In the genomic region with DNA sequence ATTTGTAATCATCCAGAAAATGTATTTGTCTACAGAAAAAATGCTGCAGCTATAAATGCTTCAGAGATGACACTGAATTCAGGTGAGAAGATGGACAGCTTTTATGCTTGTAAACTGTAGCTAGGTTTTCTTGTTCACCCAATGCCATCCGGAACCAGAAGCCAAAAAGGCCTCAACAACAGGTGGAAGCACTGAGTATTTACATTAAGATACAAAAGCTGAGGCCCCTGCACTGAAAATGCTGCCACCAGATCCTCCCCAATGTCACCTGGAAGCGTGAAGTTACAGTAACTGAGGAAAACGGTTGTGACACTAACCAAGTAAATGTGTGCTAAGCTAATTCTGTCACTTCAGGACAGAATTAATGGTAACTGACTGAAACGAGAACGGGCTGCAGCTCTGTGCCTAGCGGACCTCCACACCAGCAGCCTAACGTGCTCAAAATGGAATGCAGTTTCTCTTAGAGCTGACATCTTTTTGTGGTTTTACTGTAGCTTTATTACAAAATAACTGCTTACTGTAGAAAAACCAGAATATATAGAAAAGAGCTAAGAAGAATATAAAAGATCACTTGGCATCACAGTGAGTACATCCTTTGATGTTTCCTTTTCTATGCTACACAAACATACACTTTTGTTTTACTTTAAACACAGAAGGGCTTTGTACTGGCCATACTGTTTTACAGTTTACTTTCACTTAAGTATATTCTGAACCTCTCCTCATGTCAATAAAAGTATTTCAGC, we compare ENCODE assay signal across 1 cellular context.
TF ChIP-seq lines count a peak whose summit lies in the region.

No MANE protein-coding gene starts in this region.

TF ChIP-seq in GM23338, 12 proteins besides CTCF, POLR2A, EP300 and RAD21 (continued from another document):
- TF ChIP-seq, protein P1, sequence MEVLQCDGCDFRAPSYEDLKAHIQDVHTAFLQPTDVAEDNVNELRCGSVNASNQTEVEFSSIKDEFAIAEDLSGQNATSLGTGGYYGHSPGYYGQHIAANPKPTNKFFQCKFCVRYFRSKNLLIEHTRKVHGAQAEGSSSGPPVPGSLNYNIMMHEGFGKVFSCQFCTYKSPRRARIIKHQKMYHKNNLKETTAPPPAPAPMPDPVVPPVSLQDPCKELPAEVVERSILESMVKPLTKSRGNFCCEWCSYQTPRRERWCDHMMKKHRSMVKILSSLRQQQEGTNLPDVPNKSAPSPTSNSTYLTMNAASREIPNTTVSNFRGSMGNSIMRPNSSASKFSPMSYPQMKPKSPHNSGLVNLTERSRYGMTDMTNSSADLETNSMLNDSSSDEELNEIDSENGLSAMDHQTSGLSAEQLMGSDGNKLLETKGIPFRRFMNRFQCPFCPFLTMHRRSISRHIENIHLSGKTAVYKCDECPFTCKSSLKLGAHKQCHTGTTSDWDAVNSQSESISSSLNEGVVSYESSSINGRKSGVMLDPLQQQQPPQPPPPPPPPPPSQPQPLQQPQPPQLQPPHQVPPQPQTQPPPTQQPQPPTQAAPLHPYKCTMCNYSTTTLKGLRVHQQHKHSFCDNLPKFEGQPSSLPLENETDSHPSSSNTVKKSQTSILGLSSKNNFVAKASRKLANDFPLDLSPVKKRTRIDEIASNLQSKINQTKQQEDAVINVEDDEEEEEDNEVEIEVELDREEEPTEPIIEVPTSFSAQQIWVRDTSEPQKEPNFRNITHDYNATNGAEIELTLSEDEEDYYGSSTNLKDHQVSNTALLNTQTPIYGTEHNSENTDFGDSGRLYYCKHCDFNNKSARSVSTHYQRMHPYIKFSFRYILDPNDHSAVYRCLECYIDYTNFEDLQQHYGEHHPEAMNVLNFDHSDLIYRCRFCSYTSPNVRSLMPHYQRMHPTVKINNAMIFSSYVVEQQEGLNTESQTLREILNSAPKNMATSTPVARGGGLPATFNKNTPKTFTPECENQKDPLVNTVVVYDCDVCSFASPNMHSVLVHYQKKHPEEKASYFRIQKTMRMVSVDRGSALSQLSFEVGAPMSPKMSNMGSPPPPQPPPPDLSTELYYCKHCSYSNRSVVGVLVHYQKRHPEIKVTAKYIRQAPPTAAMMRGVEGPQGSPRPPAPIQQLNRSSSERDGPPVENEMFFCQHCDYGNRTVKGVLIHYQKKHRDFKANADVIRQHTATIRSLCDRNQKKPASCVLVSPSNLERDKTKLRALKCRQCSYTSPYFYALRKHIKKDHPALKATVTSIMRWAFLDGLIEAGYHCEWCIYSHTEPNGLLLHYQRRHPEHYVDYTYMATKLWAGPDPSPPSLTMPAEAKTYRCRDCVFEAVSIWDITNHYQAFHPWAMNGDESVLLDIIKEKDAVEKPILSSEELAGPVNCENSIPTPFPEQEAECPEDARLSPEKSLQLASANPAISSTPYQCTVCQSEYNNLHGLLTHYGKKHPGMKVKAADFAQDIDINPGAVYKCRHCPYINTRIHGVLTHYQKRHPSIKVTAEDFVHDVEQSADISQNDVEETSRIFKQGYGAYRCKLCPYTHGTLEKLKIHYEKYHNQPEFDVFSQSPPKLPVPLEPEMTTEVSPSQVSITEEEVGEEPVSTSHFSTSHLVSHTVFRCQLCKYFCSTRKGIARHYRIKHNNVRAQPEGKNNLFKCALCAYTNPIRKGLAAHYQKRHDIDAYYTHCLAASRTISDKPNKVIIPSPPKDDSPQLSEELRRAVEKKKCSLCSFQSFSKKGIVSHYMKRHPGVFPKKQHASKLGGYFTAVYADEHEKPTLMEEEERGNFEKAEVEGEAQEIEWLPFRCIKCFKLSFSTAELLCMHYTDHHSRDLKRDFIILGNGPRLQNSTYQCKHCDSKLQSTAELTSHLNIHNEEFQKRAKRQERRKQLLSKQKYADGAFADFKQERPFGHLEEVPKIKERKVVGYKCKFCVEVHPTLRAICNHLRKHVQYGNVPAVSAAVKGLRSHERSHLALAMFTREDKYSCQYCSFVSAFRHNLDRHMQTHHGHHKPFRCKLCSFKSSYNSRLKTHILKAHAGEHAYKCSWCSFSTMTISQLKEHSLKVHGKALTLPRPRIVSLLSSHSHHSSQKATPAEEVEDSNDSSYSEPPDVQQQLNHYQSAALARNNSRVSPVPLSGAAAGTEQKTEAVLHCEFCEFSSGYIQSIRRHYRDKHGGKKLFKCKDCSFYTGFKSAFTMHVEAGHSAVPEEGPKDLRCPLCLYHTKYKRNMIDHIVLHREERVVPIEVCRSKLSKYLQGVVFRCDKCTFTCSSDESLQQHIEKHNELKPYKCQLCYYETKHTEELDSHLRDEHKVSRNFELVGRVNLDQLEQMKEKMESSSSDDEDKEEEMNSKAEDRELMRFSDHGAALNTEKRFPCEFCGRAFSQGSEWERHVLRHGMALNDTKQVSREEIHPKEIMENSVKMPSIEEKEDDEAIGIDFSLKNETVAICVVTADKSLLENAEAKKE (CRISPR knock-in tag; IDR thresholded peaks at IDR 0.05), result no peak
- TF ChIP-seq POLR2AphosphoS5 (IDR thresholded peaks at IDR 0.05; ENCODE audit: low read depth) (no peak), ZNF331 (CRISPR knock-in tag; IDR thresholded peaks at IDR 0.05; ENCODE audit: low read depth) (no peak), ZNF114 (CRISPR knock-in tag; IDR thresholded peaks at IDR 0.05) (no peak), STAT1 (IDR thresholded peaks at IDR 0.05; ENCODE audit: unreplicated experiment) (no peak), NANOG (IDR thresholded peaks at IDR 0.05; ENCODE audit: borderline replicate concordance) (no peak), EZH2 (IDR thresholded peaks at IDR 0.05; ENCODE audit: low read depth, unreplicated experiment) (no peak), CREB1 (CRISPR knock-in tag; IDR thresholded peaks at IDR 0.05; ENCODE audit: low read depth) (no peak), JUNB (IDR thresholded peaks at IDR 0.05; ENCODE audit: unreplicated experiment) (no peak)
- TF ChIP-seq, protein P2, sequence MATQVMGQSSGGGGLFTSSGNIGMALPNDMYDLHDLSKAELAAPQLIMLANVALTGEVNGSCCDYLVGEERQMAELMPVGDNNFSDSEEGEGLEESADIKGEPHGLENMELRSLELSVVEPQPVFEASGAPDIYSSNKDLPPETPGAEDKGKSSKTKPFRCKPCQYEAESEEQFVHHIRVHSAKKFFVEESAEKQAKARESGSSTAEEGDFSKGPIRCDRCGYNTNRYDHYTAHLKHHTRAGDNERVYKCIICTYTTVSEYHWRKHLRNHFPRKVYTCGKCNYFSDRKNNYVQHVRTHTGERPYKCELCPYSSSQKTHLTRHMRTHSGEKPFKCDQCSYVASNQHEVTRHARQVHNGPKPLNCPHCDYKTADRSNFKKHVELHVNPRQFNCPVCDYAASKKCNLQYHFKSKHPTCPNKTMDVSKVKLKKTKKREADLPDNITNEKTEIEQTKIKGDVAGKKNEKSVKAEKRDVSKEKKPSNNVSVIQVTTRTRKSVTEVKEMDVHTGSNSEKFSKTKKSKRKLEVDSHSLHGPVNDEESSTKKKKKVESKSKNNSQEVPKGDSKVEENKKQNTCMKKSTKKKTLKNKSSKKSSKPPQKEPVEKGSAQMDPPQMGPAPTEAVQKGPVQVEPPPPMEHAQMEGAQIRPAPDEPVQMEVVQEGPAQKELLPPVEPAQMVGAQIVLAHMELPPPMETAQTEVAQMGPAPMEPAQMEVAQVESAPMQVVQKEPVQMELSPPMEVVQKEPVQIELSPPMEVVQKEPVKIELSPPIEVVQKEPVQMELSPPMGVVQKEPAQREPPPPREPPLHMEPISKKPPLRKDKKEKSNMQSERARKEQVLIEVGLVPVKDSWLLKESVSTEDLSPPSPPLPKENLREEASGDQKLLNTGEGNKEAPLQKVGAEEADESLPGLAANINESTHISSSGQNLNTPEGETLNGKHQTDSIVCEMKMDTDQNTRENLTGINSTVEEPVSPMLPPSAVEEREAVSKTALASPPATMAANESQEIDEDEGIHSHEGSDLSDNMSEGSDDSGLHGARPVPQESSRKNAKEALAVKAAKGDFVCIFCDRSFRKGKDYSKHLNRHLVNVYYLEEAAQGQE (IDR thresholded peaks at IDR 0.05; ENCODE audit: unreplicated experiment), result no peak
